In genomic region chr9:133590231-133590855, GRCh38 we compare ENCODE assay signal across 2 cellular contexts.
TF ChIP-seq lines count a peak whose summit lies in the region.

No MANE protein-coding gene starts in this region.

TF ChIP-seq in HEK293, 187 proteins besides CTCF, POLR2A, EP300 and RAD21:
- TF ChIP-seq ZNF366 (tag by site-specific recombination; conservative IDR thresholded peaks at IDR 0.05) (0 out of 2 replicates have a peak, but pooled peaks have one; percentile 18), REST (tag by site-specific recombination; IDR thresholded peaks at IDR 0.05) (no peak)

TF ChIP-seq in H1, 55 proteins besides CTCF, POLR2A, EP300 and RAD21:
- TF ChIP-seq SP4 (IDR thresholded peaks at IDR 0.05; ENCODE audit: low read length) (no peak), GTF2F1 (IDR thresholded peaks at IDR 0.05; ENCODE audit: borderline replicate concordance, low read depth, low read length) (no peak), ATF3 (IDR thresholded peaks at IDR 0.05; ENCODE audit: insufficient read depth, low read depth, low read length) (no peak), RXRA (IDR thresholded peaks at IDR 0.05; ENCODE audit: insufficient read depth, low read depth, low read length) (no peak), SAP30 (IDR thresholded peaks at IDR 0.05; ENCODE audit: insufficient read depth, insufficient replicate concordance, low read length) (no peak), CTBP2 (IDR thresholded peaks at IDR 0.05; ENCODE audit: borderline replicate concordance, insufficient read depth, insufficient read length, low read length) (no peak), YY1 (IDR thresholded peaks at IDR 0.05; ENCODE audit: low read depth, low read length) (no peak), SIRT6 (IDR thresholded peaks at IDR 0.05; ENCODE audit: low read length) (no peak), TEAD4 (IDR thresholded peaks at IDR 0.05; ENCODE audit: low read depth, low read length) (no peak), MAFK (IDR thresholded peaks at IDR 0.05; ENCODE audit: low read depth, low read length) (no peak), E2F6 (IDR thresholded peaks at IDR 0.05) (no peak), KDM4A (IDR thresholded peaks at IDR 0.05; ENCODE audit: low read depth, low read length, severe bottlenecking) (no peak), RFX5 (IDR thresholded peaks at IDR 0.05; ENCODE audit: borderline replicate concordance, low read depth, low read length) (no peak), TAF7 (optimal IDR thresholded peaks at IDR 0.05; ENCODE audit: borderline replicate concordance, low read depth, low read length) (no peak), BRCA1 (IDR thresholded peaks at IDR 0.05; ENCODE audit: low read depth, low read length) (no peak), CHD2 (IDR thresholded peaks at IDR 0.05; ENCODE audit: low read length) (no peak), NRF1 (IDR thresholded peaks at IDR 0.05; ENCODE audit: low read depth, low read length) (no peak)
